ENCODE assay signal across 14 cellular contexts in the genomic region with DNA sequence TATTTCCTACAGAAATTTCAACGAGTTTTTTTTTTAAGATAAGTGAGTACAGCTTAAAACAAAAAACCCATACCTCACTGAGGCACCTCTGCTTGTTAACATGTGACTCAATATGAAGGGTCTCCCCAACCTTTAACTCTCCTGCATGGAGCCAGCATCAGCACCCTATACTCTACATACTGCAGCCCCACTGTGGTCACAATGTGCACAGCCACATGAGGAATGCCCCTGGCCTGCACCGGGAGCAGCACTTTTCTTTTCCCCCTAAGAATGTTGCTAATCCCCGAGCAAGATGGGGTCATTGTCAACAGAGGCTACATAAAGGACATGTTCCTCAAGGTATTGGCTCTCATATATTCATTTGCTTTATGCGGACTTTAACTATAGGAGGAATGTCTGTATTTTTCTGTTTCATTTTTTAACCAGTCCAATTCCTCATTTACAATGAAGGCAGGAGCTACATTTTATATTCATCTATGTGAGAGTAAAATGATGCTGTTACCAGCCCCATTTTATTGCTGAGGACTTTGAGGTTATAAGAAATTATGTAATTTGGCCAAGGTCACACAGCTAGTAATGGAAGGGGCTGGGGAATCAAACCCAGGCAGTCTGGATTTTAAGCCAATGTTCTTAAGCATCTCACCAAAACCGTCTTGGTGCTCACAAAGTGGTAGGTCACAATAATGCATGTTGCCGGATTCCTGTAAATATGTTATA.
DNase-seq lines count a peak whose midpoint lies in the region; ATAC-seq and TF ChIP-seq lines count a peak whose summit lies in the region.
"Had no signal": no experiment of that assay in that cellular context is flagged by ENCODE, and none has a peak within 500 bp of the region (broad histone marks: within the 10 kb centered on the region; RNA-seq: fewer than 3 reads in every experiment).

No MANE protein-coding gene starts in this region.

- intact Hi-C loops in left colon (cut with DNase I, micrococcal nuclease): no loop called here

- H3K4ac ChIP-seq in trophoblast cell (ENCODE audit: low read depth, low read length): no peak overlapping the region

- peaks cover 47 to 81% (median 74%) of the 10 kb centered on the region in 10 experiments for H3K4me1 ChIP-seq in BLaER1 treated with 17β-estradiol and CSF1 and Interleukin-3, amounts not matched to agents 10 nM and 100 nM
- peaks cover 69% of the 10 kb centered on the region for H3K4me1 ChIP-seq in KMS-11 (ENCODE audit: low read depth, poor library complexity, severe bottlenecking)
- peaks cover 0 to 3% of the 10 kb centered on the region in 2 experiments for H3K4me1 ChIP-seq in trophoblast cell (ENCODE audit: control insufficient read depth in 1 of 2, insufficient read depth in 2 of 2, low read length in 2 of 2)

- peak overlapping the region; percentile 67 to 89 (median 79); a peak in 21 of 22 replicates for H3K4me2 ChIP-seq in BLaER1 treated with 17β-estradiol and CSF1 and Interleukin-3, amounts not matched to agents 10 nM and 100 nM
- H3K4me2 ChIP-seq in KMS-11 (peak overlapping the region; percentile 52; the same call in 1 of the 2 replicates), trophoblast cell (ENCODE audit: low read length) (no peak overlapping the region)

- no peaks in the 10 kb centered on the region for H3K79me1 ChIP-seq in trophoblast cell (ENCODE audit: low read length)

- DNase-seq in left colon (no peak), mucosa of gallbladder (ENCODE audit: low spot score) (no peak), trophoblast cell (no peak), midbrain (lab: John Stamatoyannopoulos, UW) (no peak)
- DNase-seq: CD8-positive, alpha-beta T cell; COR-L47; DND-41; GDM1 had no signal

- no peaks in the 10 kb centered on the region for H3K9me3 Mint-ChIP-seq in stimulated activated memory B cell treated with anti-CD40 and anti-IgM and Interleukin-4, amounts not matched to agents 10 μg/mL and 1 μg/mL and 100 μg/mL, for 72 hours
- H3K9me3 Mint-ChIP-seq: CD8-positive, alpha-beta T cell; IgD-negative memory B cell had no signal

- H3K27ac ChIP-seq in BLaER1 treated with 17β-estradiol and CSF1 and Interleukin-3, amounts not matched to agents 10 nM and 100 nM: peak overlapping the region in 5 of 11 experiments; percentile 52 to 72 (median 64); a peak in 7 of 22 replicates
- H3K27ac ChIP-seq in KMS-11 (peak overlapping the region; percentile 42; the same call in 1 of the 2 replicates), trophoblast cell (ENCODE audit: low read depth, low read length) (no peak overlapping the region)

- H3K27me3 Mint-ChIP-seq in stimulated activated memory B cell treated with anti-CD40 and anti-IgM and Interleukin-4, amounts not matched to agents 10 μg/mL and 1 μg/mL and 100 μg/mL, for 72 hours: peaks cover 10% of the 10 kb centered on the region

- H2AFZ ChIP-seq in KMS-11 (ENCODE audit: low read depth): no peak overlapping the region; the same call in 1 of the 2 replicates
- no peak overlapping the region for H2AFZ ChIP-seq in trophoblast cell (ENCODE audit: insufficient read depth, low read length, poor library complexity)

- H3K4me3 ChIP-seq in BLaER1 treated with 17β-estradiol and CSF1 and Interleukin-3, amounts not matched to agents 10 nM and 100 nM: peak overlapping the region in 2 of 10 experiments; percentile 14 to 24; a peak in 1 of 20 replicates
- H3K4me3 ChIP-seq in KMS-11 (IDR thresholded peaks at IDR 0.05; ENCODE audit: insufficient read depth, low read depth, low read length) (no peak overlapping the region), trophoblast cell (ENCODE audit: low read depth, low read length) (no peak overlapping the region)

- WGBS in trophoblast cell (ENCODE audit: extremely low coverage, insufficient coverage, insufficient read length): no CpG with 5 or more reads among the region's 6 CpGs

- no peak overlapping the region for H2BK12ac ChIP-seq in trophoblast cell (ENCODE audit: low read length)

- no peaks in the 10 kb centered on the region for H3K27me3 ChIP-seq in BLaER1 treated with 17β-estradiol and CSF1 and Interleukin-3, amounts not matched to agents 10 nM and 100 nM
- no peaks in the 10 kb centered on the region for H3K27me3 ChIP-seq in KMS-11 (ENCODE audit: insufficient read depth, low read depth)
- peaks cover 6% of the 10 kb centered on the region for H3K27me3 ChIP-seq in trophoblast cell (ENCODE audit: insufficient read depth, low read length)

- no peak overlapping the region for H3K27ac Mint-ChIP-seq in stimulated activated memory B cell treated with anti-CD40 and anti-IgM and Interleukin-4, amounts not matched to agents 10 μg/mL and 1 μg/mL and 100 μg/mL, for 72 hours
- H3K27ac Mint-ChIP-seq: B cell; CD14-positive monocyte; CD8-positive, alpha-beta T cell; IgD-negative memory B cell had no signal

- no peaks in the 10 kb centered on the region for H3K36me3 ChIP-seq in BLaER1 treated with 17β-estradiol and CSF1 and Interleukin-3, amounts not matched to agents 10 nM and 100 nM
- H3K36me3 ChIP-seq in KMS-11 (ENCODE audit: insufficient read depth) (no peaks in the 10 kb centered on the region), trophoblast cell (ENCODE audit: control insufficient read depth in 1 of 2, insufficient read depth in 2 of 2, low read length in 2 of 2) (no peaks in the 10 kb centered on the region)

- H3K4me1 Mint-ChIP-seq in stimulated activated memory B cell treated with anti-CD40 and anti-IgM and Interleukin-4, amounts not matched to agents 10 μg/mL and 1 μg/mL and 100 μg/mL, for 72 hours: no peaks in the 10 kb centered on the region

- H2AK5ac ChIP-seq in trophoblast cell (ENCODE audit: low read length): no peak overlapping the region

- H3K79me2 ChIP-seq in KMS-11 (ENCODE audit: insufficient read depth, low read depth): no peaks in the 10 kb centered on the region
- H3K79me2 ChIP-seq in trophoblast cell (ENCODE audit: control insufficient read depth, insufficient read depth, low read length, poor library complexity): no peaks in the 10 kb centered on the region

- H2BK120ac ChIP-seq in trophoblast cell (ENCODE audit: insufficient read depth, low read length, poor library complexity): no peak overlapping the region

- H4K20me1 ChIP-seq in BLaER1 treated with 17β-estradiol and CSF1 and Interleukin-3, amounts not matched to agents 10 nM and 100 nM: 0 out of 22 replicates have a peak, but pooled peaks cover 0 to 3% (median 0%) of the 10 kb centered on the region in 11 experiments
- H4K20me1 ChIP-seq in KMS-11 (ENCODE audit: insufficient read depth): no peaks in the 10 kb centered on the region

- peak; percentile 85 for ATAC-seq in left colon
- peak; percentile 42 for ATAC-seq in stimulated activated memory B cell treated with anti-CD40 and anti-IgM and Interleukin-4, amounts not matched to agents 10 μg/mL and 1 μg/mL and 100 μg/mL, for 72 hours
- ATAC-seq: CD8-positive, alpha-beta T cell had no signal

- no peak overlapping the region for H3K4me3 Mint-ChIP-seq in stimulated activated memory B cell treated with anti-CD40 and anti-IgM and Interleukin-4, amounts not matched to agents 10 μg/mL and 1 μg/mL and 100 μg/mL, for 72 hours
- H3K4me3 Mint-ChIP-seq: B cell; CD14-positive monocyte; CD8-positive, alpha-beta T cell; IgD-negative memory B cell had no signal

- TF ChIP-seq CTCF in KMS-11 (conservative IDR thresholded peaks at IDR 0.05; ENCODE audit: low read depth, low read length): no peak

- no peak overlapping the region for H4K12ac ChIP-seq in trophoblast cell (ENCODE audit: low read depth, low read length)

- H4K8ac ChIP-seq in trophoblast cell (ENCODE audit: low read depth, low read length): no peak overlapping the region

- no peak overlapping the region for H3K23ac ChIP-seq in trophoblast cell (ENCODE audit: low read length)

- H2BK5ac ChIP-seq in trophoblast cell (ENCODE audit: low read depth, low read length, poor library complexity): no peak overlapping the region

- peak overlapping the region in 1 of 11 experiments; percentile 58; a peak in 1 of 22 replicates for H3K9ac ChIP-seq in BLaER1 treated with 17β-estradiol and CSF1 and Interleukin-3, amounts not matched to agents 10 nM and 100 nM
- H3K9ac ChIP-seq in KMS-11: no peak overlapping the region
- H3K9ac ChIP-seq in trophoblast cell (ENCODE audit: low read length): no peak overlapping the region

- H4K91ac ChIP-seq in trophoblast cell (ENCODE audit: low read depth, low read length): no peak overlapping the region

- H3K18ac ChIP-seq in trophoblast cell (ENCODE audit: low read length): no peak overlapping the region

- peaks cover 0 to 9% (median 4%) of the 10 kb centered on the region in 11 experiments; a peak in 9 of 22 replicates for H3K9me3 ChIP-seq in BLaER1 treated with 17β-estradiol and CSF1 and Interleukin-3, amounts not matched to agents 10 nM and 100 nM (replicated peaks in 1 of 11)
- H3K9me3 ChIP-seq in trophoblast cell (ENCODE audit: insufficient read depth, low read depth, low read length): no peaks in the 10 kb centered on the region

- H3K36me3 Mint-ChIP-seq in stimulated activated memory B cell treated with anti-CD40 and anti-IgM and Interleukin-4, amounts not matched to agents 10 μg/mL and 1 μg/mL and 100 μg/mL, for 72 hours: no peaks in the 10 kb centered on the region
- H3K36me3 Mint-ChIP-seq: CD14-positive monocyte; CD8-positive, alpha-beta T cell; IgD-negative memory B cell had no signal

- no peak overlapping the region for H3K14ac ChIP-seq in trophoblast cell (ENCODE audit: low read length)
